In the genomic region with DNA sequence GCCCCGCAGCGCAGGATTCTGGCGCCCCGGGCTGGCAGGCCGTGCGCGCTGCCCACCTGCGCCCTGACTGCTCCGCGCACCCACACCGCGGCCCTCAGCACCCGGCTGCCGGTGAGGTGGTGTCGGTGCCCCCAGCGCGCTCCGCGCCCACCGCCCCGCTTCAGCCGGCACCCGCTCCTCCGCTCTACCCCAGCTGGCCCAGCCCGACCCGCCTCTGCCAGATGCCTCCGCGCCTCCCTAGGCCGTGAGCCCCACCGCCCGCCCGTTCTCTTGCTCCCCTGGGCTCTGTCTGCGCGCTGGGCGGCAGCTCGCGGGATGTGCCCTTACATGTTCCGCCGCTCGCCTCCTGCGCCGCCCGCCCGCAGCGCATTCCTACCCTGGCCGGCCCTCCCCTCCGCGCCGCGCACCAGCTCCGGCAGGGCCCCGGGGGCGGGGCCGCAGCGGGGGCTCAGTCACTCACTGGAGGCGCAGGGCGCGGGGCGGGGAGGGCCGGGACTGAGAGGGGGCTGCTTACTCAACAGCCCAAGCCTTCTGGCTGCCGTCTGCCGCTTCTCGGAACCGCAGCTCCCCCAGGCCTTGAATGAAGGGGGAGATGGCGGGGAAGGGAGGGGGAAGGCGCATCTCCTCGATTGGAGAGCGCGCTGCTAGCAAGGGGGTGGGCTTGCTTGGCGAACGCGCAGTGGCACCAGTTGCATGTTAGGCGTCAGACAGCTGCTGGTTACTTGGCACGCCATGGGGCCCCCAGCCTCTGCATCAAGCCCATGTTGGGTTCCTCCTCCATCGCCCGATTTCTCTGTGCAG, we compare ENCODE assay signal across 8 cellular contexts. TPM values are rescaled to one million over a fixed set of nuclear protein-coding genes. Genes with fewer than 3 reads are reported as not detected.
A peak's percentile ranks its signal among the peaks of the same experiment; 100 is the strongest.
DNase-seq lines count a peak whose midpoint lies in the region; ATAC-seq and TF ChIP-seq lines count a peak whose summit lies in the region.

A gene (minus strand): TSS at position 345 of the 801 bp plus-strand sequence. CDS start 402 bp downstream, outside the sequence.

- no peaks in the 10 kb centered on the region for H3K36me3 ChIP-seq in CD8-positive, alpha-beta T cell (ENCODE audit: insufficient read depth, low read length)
- H3K36me3 ChIP-seq in aorta (ENCODE audit: control insufficient read depth in 1 of 2, insufficient read depth in 2 of 2, low read length in 1 of 2) = peaks cover 0 to 5% of the 10 kb centered on the region in 2 donors

- no peak for DNase-seq in CD8-positive, alpha-beta T cell
- DNase-seq in NOMO-1 treated with dmso at 0.1 percent for 144 hours (lab: John Stamatoyannopoulos, UW; ENCODE audit: unreplicated experiment) (peak; percentile 71), glutamatergic neuron (peak; percentile 90), nucleus accumbens (lab: John Stamatoyannopoulos, UW) (peak; percentile 39 to 92 (median 82)), aorta (peak; percentile 94 to 98)
- DNase-seq in activated naive CD8-positive, alpha-beta T cell treated with anti-CD3 and anti-CD28 coated beads, Interleukin-2, amount 10 ng/mL, durations not matched to agents 7 days and 5 days = peak; percentile 76

- TF ChIP-seq CTCF in CD8-positive, alpha-beta T cell (IDR thresholded peaks at IDR 0.05) = no peak
- TF ChIP-seq CTCF in glutamatergic neuron (IDR thresholded peaks at IDR 0.05; ENCODE audit: partially characterized antibody, unreplicated experiment) = no peak

- H3K36me3 Mint-ChIP-seq in CD8-positive, alpha-beta T cell = no peaks in the 10 kb centered on the region
- peaks cover 8% of the 10 kb centered on the region for H3K36me3 Mint-ChIP-seq in activated naive CD8-positive, alpha-beta T cell treated with anti-CD3 and anti-CD28 coated beads, Interleukin-2, amount 10 ng/mL, durations not matched to agents 7 days and 5 days
- H3K36me3 Mint-ChIP-seq in glutamatergic neuron (ENCODE audit: unreplicated experiment) = peaks cover 4% of the 10 kb centered on the region

- CTCF ChIA-PET in CD8-positive, alpha-beta T cell (lab: Charles Lee) = interaction anchor here (1.6 kb wide), 2 partner anchors 12 to 44 kb away, joined by 3 to 6 read pairs; no protein-coding TSS in a partner anchor

- ATAC-seq in CD8-positive, alpha-beta T cell = peak; percentile 55
- peak; percentile 74 for ATAC-seq in GM19395 (IDR thresholded peaks at IDR 0.05; ENCODE audit: unreplicated experiment)
- peak; percentile 70 for ATAC-seq in HG03460 (IDR thresholded peaks at IDR 0.05; ENCODE audit: unreplicated experiment)
- ATAC-seq in activated naive CD8-positive, alpha-beta T cell treated with anti-CD3 and anti-CD28 coated beads, Interleukin-2, amount 10 ng/mL, durations not matched to agents 7 days and 5 days (ENCODE audit: low read depth) = peak; percentile 86
- peak; percentile 91 for ATAC-seq in aorta (ENCODE audit: low FRiP score)

- H3K27ac ChIP-seq in CD8-positive, alpha-beta T cell (ENCODE audit: low read depth, low read length) = no peak within 1 kb of the TSS
- H3K27ac ChIP-seq in aorta (ENCODE audit: low read depth in 1 of 2, low read length in 2 of 2) = peak within 1 kb of the TSS; percentile 64 to 76

- H3K4me3 Mint-ChIP-seq in CD8-positive, alpha-beta T cell = peak within 1 kb of the TSS; percentile 47
- H3K4me3 Mint-ChIP-seq in activated naive CD8-positive, alpha-beta T cell treated with anti-CD3 and anti-CD28 coated beads, Interleukin-2, amount 10 ng/mL, durations not matched to agents 7 days and 5 days = peak within 1 kb of the TSS; percentile 88
- peak within 1 kb of the TSS; percentile 92 for H3K4me3 Mint-ChIP-seq in glutamatergic neuron (ENCODE audit: unreplicated experiment)

- H3K9me3 Mint-ChIP-seq in CD8-positive, alpha-beta T cell = no peaks in the 10 kb centered on the region
- no peaks in the 10 kb centered on the region for H3K9me3 Mint-ChIP-seq in activated naive CD8-positive, alpha-beta T cell treated with anti-CD3 and anti-CD28 coated beads, Interleukin-2, amount 10 ng/mL, durations not matched to agents 7 days and 5 days
- H3K9me3 Mint-ChIP-seq in glutamatergic neuron (ENCODE audit: unreplicated experiment) = peaks cover 7% of the 10 kb centered on the region

- no peaks in the 10 kb centered on the region for H3K4me1 ChIP-seq in CD8-positive, alpha-beta T cell (ENCODE audit: insufficient read depth, low read length)
- no peaks in the 10 kb centered on the region for H3K4me1 ChIP-seq in aorta (ENCODE audit: control insufficient read depth in 1 of 2, insufficient read depth in 2 of 2, low read length in 2 of 2)

- H3K4me1 Mint-ChIP-seq in CD8-positive, alpha-beta T cell (ENCODE audit: low read depth) = peaks cover 4% of the 10 kb centered on the region
- peaks cover 17% of the 10 kb centered on the region for H3K4me1 Mint-ChIP-seq in activated naive CD8-positive, alpha-beta T cell treated with anti-CD3 and anti-CD28 coated beads, Interleukin-2, amount 10 ng/mL, durations not matched to agents 7 days and 5 days
- H3K4me1 Mint-ChIP-seq in glutamatergic neuron (ENCODE audit: low read depth, unreplicated experiment) = peaks cover 11% of the 10 kb centered on the region

- H3K27me3 Mint-ChIP-seq in CD8-positive, alpha-beta T cell (ENCODE audit: low read depth) = peaks cover 45% of the 10 kb centered on the region
- peaks cover 44% of the 10 kb centered on the region for H3K27me3 Mint-ChIP-seq in activated naive CD8-positive, alpha-beta T cell treated with anti-CD3 and anti-CD28 coated beads, Interleukin-2, amount 10 ng/mL, durations not matched to agents 7 days and 5 days
- peaks cover 16% of the 10 kb centered on the region for H3K27me3 Mint-ChIP-seq in glutamatergic neuron (ENCODE audit: unreplicated experiment)

- 1% methylated on average over 58 to 76 of the region's 76 CpGs for WGBS in aorta, 2 donors

- peaks cover 5% of the 10 kb centered on the region for H3K27me3 ChIP-seq in CD8-positive, alpha-beta T cell (ENCODE audit: insufficient read depth, low read length)
- no peaks in the 10 kb centered on the region for H3K27me3 ChIP-seq in aorta (ENCODE audit: control insufficient read depth in 1 of 2, insufficient read depth in 2 of 2, low read length in 1 of 2)

- no peak within 1 kb of the TSS for H3K4me3 ChIP-seq in CD8-positive, alpha-beta T cell (ENCODE audit: low read depth, low read length)
- peak within 1 kb of the TSS; percentile 68 to 85 for H3K4me3 ChIP-seq in aorta (ENCODE audit: low read length in 2 of 2)

- H3K27ac Mint-ChIP-seq in CD8-positive, alpha-beta T cell = no peak within 1 kb of the TSS
- H3K27ac Mint-ChIP-seq in activated naive CD8-positive, alpha-beta T cell treated with anti-CD3 and anti-CD28 coated beads, Interleukin-2, amount 10 ng/mL, durations not matched to agents 7 days and 5 days = peak within 1 kb of the TSS; percentile 83
- H3K27ac Mint-ChIP-seq in glutamatergic neuron (ENCODE audit: unreplicated experiment) = peak within 1 kb of the TSS; percentile 85

- intact Hi-C loops in CD8-positive, alpha-beta T cell (cut with DNase I, micrococcal nuclease) = no loop called here
- intact Hi-C loops in aorta (cut with DNase I) = no loop called here

- POLR2A ChIA-PET in CD8-positive, alpha-beta T cell (lab: Charles Lee) = no interaction called here
- POLR2A ChIA-PET in activated naive CD8-positive, alpha-beta T cell treated with anti-CD3 and anti-CD28 coated beads, Interleukin-2, amount 10 ng/mL, durations not matched to agents 7 days and 5 days (lab: Charles Lee) = interaction anchor here (0.6 to 2.2 kb wide), 8 partner anchors 9 to 554 kb away, joined by 3 to 14 read pairs (median 4); a partner anchor contains a TSS

- no peaks in the 10 kb centered on the region for H3K9me3 ChIP-seq in CD8-positive, alpha-beta T cell (ENCODE audit: low read length)
- no peaks in the 10 kb centered on the region for H3K9me3 ChIP-seq in aorta (ENCODE audit: control insufficient read depth, low read length)

RNA-seq across cellular contexts. Expression of the gene that starts here (rescaled TPM):
- under 1 TPM; 0.33 to 0.44 TPM for total RNA-seq in CD8-positive, alpha-beta T cell
- 10 to 100 TPM; 11.3 to 13.2 TPM for total RNA-seq in activated naive CD8-positive, alpha-beta T cell treated with anti-CD3 and anti-CD28 coated beads, Interleukin-2, amount 10 ng/mL, durations not matched to agents 7 days and 5 days
- total RNA-seq in glutamatergic neuron (ENCODE audit: unreplicated experiment) (18.5 TPM), aorta (10 to 100 TPM; 66.1 to 71.6 TPM)
- 10 to 100 TPM; 33.7 to 46.1 TPM for polyA plus RNA-seq in aorta

Comparison
In these comparisons a context has a peak if more than half of its experiments do, and no peak if none do; other contexts are left out.
1. RNA of the gene that starts here (total RNA-seq): 66.1 to 71.6 TPM in aorta, 18.5 TPM in glutamatergic neuron (single experiment) and 11.3 to 13.2 TPM in activated naive CD8-positive, alpha-beta T cell treated with anti-CD3 and anti-CD28 coated beads, Interleukin-2, amount 10 ng/mL, durations not matched to agents 7 days and 5 days; 0.33 to 0.44 TPM in CD8-positive, alpha-beta T cell; every median in the first group is over 4 times any median in the second.
2. Peak in ATAC-seq in CD8-positive, alpha-beta T cell; RNA of the gene not detected or under 1 TPM.
3. DNase-seq: peak in NOMO-1 treated with dmso at 0.1 percent for 144 hours (single experiment), activated naive CD8-positive, alpha-beta T cell treated with anti-CD3 and anti-CD28 coated beads, Interleukin-2, amount 10 ng/mL, durations not matched to agents 7 days and 5 days (single experiment), glutamatergic neuron (single experiment), nucleus accumbens (56 of 56) and aorta (2 of 2); none in CD8-positive, alpha-beta T cell (0 of 7).
4. Peak in every context shown above with its lines, with median percentiles within 50 percentile points of each other: ATAC-seq and H3K4me3 Mint-ChIP-seq.